In the genomic region with DNA sequence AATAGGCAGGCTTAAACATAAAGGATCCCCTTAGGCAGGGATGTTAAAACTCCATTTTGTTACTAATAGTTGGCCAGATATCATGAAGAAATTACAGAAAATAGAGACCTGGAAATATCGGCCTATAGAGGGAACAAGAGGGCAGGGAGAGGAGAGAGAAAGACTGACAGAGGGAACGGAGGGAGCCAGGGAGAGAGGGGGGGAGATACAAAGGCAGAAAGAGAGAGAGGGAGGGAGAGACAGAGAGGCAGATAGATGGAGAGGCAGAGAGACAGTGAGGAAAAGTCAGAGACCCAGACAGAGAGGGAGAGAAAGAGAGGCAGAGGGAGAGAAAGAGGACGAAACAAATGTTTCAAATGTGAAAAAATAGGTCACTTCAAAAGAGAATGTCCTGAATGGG, we compare ENCODE assay signal across 7 cellular contexts.
"Had no signal": no experiment of that assay in that cellular context is flagged by ENCODE, and none has a peak within 500 bp of the region (broad histone marks: within the 10 kb centered on the region; RNA-seq: fewer than 3 reads in every experiment).

No MANE protein-coding gene starts in this region.

- FAIRE-seq: G401.6, GM12878, GM12891, GM12892, GM18507 had no signal

- H3K4me3 ChIP-seq: GM12878 had no signal

- ATAC-seq: GM12878 had no signal

- DNase-seq: GDM1, GF-D8 had no signal
